ENCODE assay signal across 22 cellular contexts in the genomic region with DNA sequence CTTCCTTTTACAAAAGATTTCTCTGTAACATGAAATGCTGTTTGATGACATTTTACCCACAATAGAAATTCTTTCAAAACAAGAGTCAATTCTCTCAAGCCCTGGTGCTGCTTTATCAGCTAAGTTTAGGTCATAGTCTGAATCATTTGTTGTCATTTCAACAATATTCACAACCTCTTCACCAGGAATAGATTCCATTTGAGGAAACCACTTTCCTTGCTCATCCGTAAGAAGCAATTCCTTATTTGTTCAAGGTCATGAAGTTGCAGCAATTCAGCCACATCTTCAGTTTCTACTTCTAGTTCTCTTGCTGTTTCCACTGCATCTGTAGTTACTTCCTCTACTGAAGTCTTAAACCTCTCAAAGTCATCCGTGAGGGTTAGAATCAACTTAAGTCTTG.
DNase-seq lines count a peak whose midpoint lies in the region; ATAC-seq, FAIRE-seq and TF ChIP-seq lines count a peak whose summit lies in the region.
"Had no signal": no experiment of that assay in that cellular context is flagged by ENCODE, and none has a peak within 500 bp of the region (broad histone marks: within the 10 kb centered on the region; RNA-seq: fewer than 3 reads in every experiment).

No MANE protein-coding gene starts in this region.

- H2AK9ac ChIP-seq in IMR-90 (replicated peaks; ENCODE audit: low read depth, low read length, poor library complexity) = no peak overlapping the region

- no peaks in the 10 kb centered on the region; the same call in 1 of the 2 replicates for H3K4me1 ChIP-seq in IMR-90 (ENCODE audit: control insufficient read depth, insufficient read depth, low read length)
- H3K4me1 ChIP-seq: A549, gastroesophageal sphincter had no signal

- no TSS peak for BruUV-seq in IMR-90 (replicated peaks; lab: Mats Ljungman, UMichigan)

- no peaks in the 10 kb centered on the region; the same call in 1 of the 2 replicates for H4K20me1 ChIP-seq in IMR-90 (ENCODE audit: insufficient read depth, low read length)

- H2AK5ac ChIP-seq in IMR-90 (ENCODE audit: low read depth, low read length) = no peak overlapping the region

- dilution Hi-C loops in IMR-90 (cut with HindIII; ENCODE audit: low sequenced_read_pairs, unreplicated experiment) = no loop called here

- peaks cover 13% of the 10 kb centered on the region in 2 experiments; a peak in 3 of 4 replicates for H3K79me1 ChIP-seq in IMR-90 (ENCODE audit: low read depth in 1 of 2, low read length in 2 of 2)

- H3K4me2 ChIP-seq in IMR-90 (ENCODE audit: low read depth, low read length) = peak overlapping the region; percentile 65; the same call in 1 of the 2 replicates
- H3K4me2 ChIP-seq: A549 had no signal

- DNase-seq in AG04449 (ENCODE audit: low read depth, low spot score) (peak; percentile 70), IMR-90 (peak; percentile 90), bronchial epithelial cell (ENCODE audit: low read depth) (peak; percentile 11), hepatic stellate cell (ENCODE audit: low spot score) (peak; percentile 12), GM20000 (ENCODE audit: low spot score) (no peak), 8988T (no peak), NCI-H82 treated with DMSO at 0.1 percent for 48 hours (lab: John Stamatoyannopoulos, UW; ENCODE audit: unreplicated experiment) (no peak), iPS-NIHi7 (ENCODE audit: extremely low spot score) (no peak)
- DNase-seq: activated effector memory CD4-positive, alpha-beta T cell treated with Interleukin-2 at 50 U/mL for 16 hours; H7; left cardiac atrium; MG63; NCI-H2171 treated with DMSO at 0.1 percent for 48 hours; NCI-H526 treated with DMSO at 0.1 percent for 48 hours; right cardiac atrium had no signal

- peak overlapping the region in 1 of 2 experiments; percentile 20; a peak in 1 of 4 replicates for H4K8ac ChIP-seq in IMR-90 (ENCODE audit: low read depth in 2 of 2, low read length in 2 of 2)

- POLR2A ChIA-PET in AG04449 (lab: Yijun Ruan, JAX) = no interaction called here
- POLR2A ChIA-PET in IMR-90 (lab: Charles Lee; ENCODE audit: unreplicated experiment) = no interaction called here

- H4K91ac ChIP-seq in IMR-90 (ENCODE audit: insufficient read depth, low read depth, low read length) = no peak overlapping the region

- no peaks in the 10 kb centered on the region for H3K27me3 ChIP-seq in IMR-90 (ENCODE audit: control insufficient read depth, insufficient read depth, low read length)
- no peaks in the 10 kb centered on the region for H3K27me3 ChIP-seq in bronchial epithelial cell (ENCODE audit: control insufficient read depth, insufficient read depth, low read length)
- H3K27me3 ChIP-seq: BLaER1 treated with 17β-estradiol and CSF1 and Interleukin-3, amounts not matched to agents 10 nM and 100 nM; cardiac muscle cell; gastroesophageal sphincter; MG63 had no signal

- peak overlapping the region; percentile 18; the same call in 1 of the 2 replicates for H2BK120ac ChIP-seq in IMR-90 (ENCODE audit: low read depth, low read length)

- no peak for TF ChIP-seq CTCF in AG04449 (IDR thresholded peaks at IDR 0.05; ENCODE audit: insufficient read depth, low read length, missing control alignments)
- no peak for TF ChIP-seq CTCF in IMR-90 (conservative IDR thresholded peaks at IDR 0.05; ENCODE audit: low read depth, low read length)
- TF ChIP-seq CTCF in bronchial epithelial cell (IDR thresholded peaks at IDR 0.05; ENCODE audit: insufficient read depth, low read length, severe bottlenecking) = no peak
- no peak for TF ChIP-seq CTCF in GM20000 (IDR thresholded peaks at IDR 0.05; ENCODE audit: extremely low read depth, missing control alignments)

- 33% methylated on average over 1 of the region's 2 CpGs; no CpG with 5 or more reads in 1 of the 2 experiments for WGBS in IMR-90 (ENCODE audit: extremely low coverage in 2 of 2, insufficient read length in 1 of 2), 2 experiments

- no peak overlapping the region for H3K14ac ChIP-seq in IMR-90 (replicated peaks; ENCODE audit: low read depth, low read length)

- TF ChIP-seq POLR2A in IMR-90 (IDR thresholded peaks at IDR 0.05; ENCODE audit: low read depth, low read length) = no peak

- no peak overlapping the region for H3K23ac ChIP-seq in IMR-90 (ENCODE audit: low read depth, low read length)

- in situ Hi-C loops in IMR-90 (cut with MboI; ENCODE audit: low sequenced_read_pairs) = no loop called here

- no peak overlapping the region for H3K56ac ChIP-seq in IMR-90 (ENCODE audit: extremely low read depth, insufficient read depth, low read length)

- no peak overlapping the region for H2BK15ac ChIP-seq in IMR-90 (ENCODE audit: low read depth, low read length)

- H3K4me3 ChIP-seq in AG04449 (ENCODE audit: low read depth, low read length) (no peak overlapping the region), IMR-90 (ENCODE audit: insufficient read depth, low read depth, low read length) (no peak overlapping the region), bronchial epithelial cell (ENCODE audit: low read depth, low read length) (no peak overlapping the region)
- H3K4me3 ChIP-seq: A549; BLaER1 treated with 17β-estradiol and CSF1 and Interleukin-3, amounts not matched to agents 10 nM and 100 nM; cardiac muscle cell; gastroesophageal sphincter; MG63 had no signal

- CTCF ChIA-PET in AG04449 (lab: Yijun Ruan, JAX) (no interaction called here), IMR-90 (lab: Yijun Ruan, JAX) (no interaction called here)

- H4K5ac ChIP-seq in IMR-90 (ENCODE audit: low read depth, low read length) = peak overlapping the region; percentile 30; the same call in 1 of the 2 replicates

- no peak for TF ChIP-seq RAD21 in IMR-90 (IDR thresholded peaks at IDR 0.05; ENCODE audit: low read length)

- no peak overlapping the region for H3K18ac ChIP-seq in IMR-90 (ENCODE audit: low read depth, low read length)

- no peaks in the 10 kb centered on the region for H3K9me3 ChIP-seq in IMR-90 (ENCODE audit: control insufficient read depth, insufficient read depth, low read length)
- H3K9me3 ChIP-seq: A549; BLaER1 treated with 17β-estradiol and CSF1 and Interleukin-3, amounts not matched to agents 10 nM and 100 nM; gastroesophageal sphincter; MG63 had no signal

- no peak for FAIRE-seq in bronchial epithelial cell (lab: Jason Lieb, UNC)
- FAIRE-seq: A549, GM18507 had no signal

- H3K9me1 ChIP-seq in IMR-90 (ENCODE audit: insufficient read depth, low read length) = no peaks in the 10 kb centered on the region; the same call in 1 of the 2 replicates

- ATAC-seq in IMR-90 (ENCODE audit: low read depth) = peak; percentile 87
- ATAC-seq: A549, gastroesophageal sphincter, left cardiac atrium, right cardiac atrium, SK-N-SH treated with all-trans-retinoic acid at 6 μM for 48 hours had no signal

- H3K4ac ChIP-seq in IMR-90 (ENCODE audit: low read depth, low read length) = no peak overlapping the region

- no peak overlapping the region for H3K27ac ChIP-seq in IMR-90 (ENCODE audit: insufficient read depth, low read length)
- H3K27ac ChIP-seq: A549, cardiac muscle cell, gastroesophageal sphincter, HL-60 had no signal

- no peak overlapping the region for H3K9ac ChIP-seq in IMR-90 (ENCODE audit: low read depth, low read length)
- H3K9ac ChIP-seq: BLaER1 treated with 17β-estradiol and CSF1 and Interleukin-3, amounts not matched to agents 10 nM and 100 nM had no signal

- H3K36me3 ChIP-seq in IMR-90 (ENCODE audit: control insufficient read depth, insufficient read depth, low read length) (peaks cover 30% of the 10 kb centered on the region), bronchial epithelial cell (ENCODE audit: control insufficient read depth, insufficient read depth, low read length) (peaks cover 10% of the 10 kb centered on the region)

- intact Hi-C loops in IMR-90 (cut with micrococcal nuclease) = no loop called here

- no peak overlapping the region for H2AFZ ChIP-seq in IMR-90 (replicated peaks; ENCODE audit: low read length, poor library complexity)

- H2BK5ac ChIP-seq in IMR-90 (ENCODE audit: low read depth, low read length, poor library complexity, severe bottlenecking) = peak overlapping the region; percentile 84

- peak overlapping the region; percentile 45; the same call in 1 of the 2 replicates for H2BK20ac ChIP-seq in IMR-90 (ENCODE audit: low read depth, low read length)

TF ChIP-seq in IMR-90, 13 proteins besides CTCF, POLR2A, EP300 and RAD21:
- TF ChIP-seq CEBPB (IDR thresholded peaks at IDR 0.05; ENCODE audit: low read depth, low read length) (peak; percentile 56; the same call in 1 of the 2 replicates), FOS (IDR thresholded peaks at IDR 0.05; ENCODE audit: low read depth, low read length) (no peak)

Comparison
In these comparisons a context has a peak if more than half of its experiments do, and no peak if none do; other contexts are left out.
1. DNase-seq: peak in AG04449 (single experiment), IMR-90 (single experiment), bronchial epithelial cell (single experiment) and hepatic stellate cell (single experiment); none in GM20000 (single experiment), 8988T (single experiment), NCI-H82 treated with DMSO at 0.1 percent for 48 hours (single experiment) and iPS-NIHi7 (single experiment).